ENCODE assay signal across 9 cellular contexts in the genomic region with DNA sequence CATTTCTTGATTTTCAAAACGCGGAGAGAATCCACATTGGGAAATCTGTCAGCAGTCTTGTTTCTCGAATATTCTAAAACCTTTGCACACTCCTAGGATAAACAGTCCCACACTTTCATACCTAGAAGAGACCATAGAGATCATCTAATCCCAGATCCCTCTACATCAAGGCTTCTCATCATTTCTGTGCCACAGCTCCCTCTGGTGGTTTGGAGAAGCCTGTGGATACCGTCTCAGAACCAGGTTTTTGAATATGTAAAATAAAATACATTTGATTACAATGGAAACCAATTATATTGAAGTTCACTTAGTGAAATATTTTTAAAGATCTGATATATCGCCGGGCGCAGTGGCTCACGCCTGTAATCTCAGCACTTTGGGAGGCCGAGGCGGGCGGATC.
DNase-seq lines count a peak whose midpoint lies in the region; ATAC-seq and TF ChIP-seq lines count a peak whose summit lies in the region.
"Had no signal": no experiment of that assay in that cellular context is flagged by ENCODE, and none has a peak within 500 bp of the region (broad histone marks: within the 10 kb centered on the region; RNA-seq: fewer than 3 reads in every experiment).

No MANE protein-coding gene starts in this region.

- in situ Hi-C loops in HAP-1 (cut with MboI; ENCODE audit: low sequenced_read_pairs), result no loop called here

- H3K27me3 ChIP-seq in HAP-1 (ENCODE audit: low read depth) (peaks cover 18% of the 10 kb centered on the region), WERI-Rb-1 (ENCODE audit: insufficient read depth, low read depth, severe bottlenecking) (no peaks in the 10 kb centered on the region)
- peaks cover 4% of the 10 kb centered on the region for H3K27me3 ChIP-seq in CD4-positive, alpha-beta T cell (ENCODE audit: control insufficient read depth, insufficient read depth, low read length)

- CTCF ChIA-PET in CD4-positive, alpha-beta T cell (lab: Charles Lee), result no interaction called here

- intact Hi-C loops in CD4-positive, alpha-beta T cell (cut with DNase I, micrococcal nuclease), result no loop called here

- H3K36me3 ChIP-seq in HAP-1 (replicated peaks), result no peaks in the 10 kb centered on the region
- no peaks in the 10 kb centered on the region for H3K36me3 ChIP-seq in WERI-Rb-1

- no peaks in the 10 kb centered on the region for H3K9me3 Mint-ChIP-seq in CD4-positive, alpha-beta T cell
- H3K9me3 Mint-ChIP-seq in natural killer cell treated with Interleukin-12 subunit alpha and Interleukin-12 subunit beta and Interleukin-15 and Interleukin-18, amount 100 ng/mL, for 72 hours, result no peaks in the 10 kb centered on the region

- peaks cover 10% of the 10 kb centered on the region for H3K27me3 Mint-ChIP-seq in CD4-positive, alpha-beta T cell
- peaks cover 0 to 14% of the 10 kb centered on the region in 2 donors for H3K27me3 Mint-ChIP-seq in natural killer cell treated with Interleukin-12 subunit alpha and Interleukin-12 subunit beta and Interleukin-15 and Interleukin-18, amount 100 ng/mL, for 72 hours

- peak; percentile 64 to 74 for DNase-seq in HAP-1 (ENCODE audit: low spot score in 2 of 2)
- peak; percentile 56 for DNase-seq in WERI-Rb-1
- peak; percentile 43 for DNase-seq in iPS-NIHi11 (ENCODE audit: low spot score)
- no peak for DNase-seq in CD4-positive, alpha-beta T cell
- DNase-seq in natural killer cell treated with Interleukin-12 subunit alpha and Interleukin-12 subunit beta and Interleukin-15 and Interleukin-18, amount 100 ng/mL, for 72 hours (ENCODE audit: low spot score), result no peak

- no peak for ATAC-seq in GM21528 (IDR thresholded peaks at IDR 0.05; ENCODE audit: low FRiP score, unreplicated experiment)
- no peak for ATAC-seq in CD4-positive, alpha-beta T cell (ENCODE audit: poor library complexity)
- ATAC-seq in HG03025 (IDR thresholded peaks at IDR 0.05; ENCODE audit: low FRiP score, unreplicated experiment), result no peak
- ATAC-seq in natural killer cell treated with Interleukin-12 subunit alpha and Interleukin-12 subunit beta and Interleukin-15 and Interleukin-18, amount 100 ng/mL, for 72 hours, result no peak

- peak; percentile 78 for TF ChIP-seq CTCF in C4-2B (conservative IDR thresholded peaks at IDR 0.05)
- peak; percentile 35; the same call in 1 of the 2 replicates for TF ChIP-seq CTCF in WERI-Rb-1 (IDR thresholded peaks at IDR 0.05; ENCODE audit: low read depth, low read length)
- TF ChIP-seq CTCF in CD4-positive, alpha-beta T cell (IDR thresholded peaks at IDR 0.05), result no peak

- no peaks in the 10 kb centered on the region; the same call in 1 of the 2 replicates for H3K9me3 ChIP-seq in HAP-1
- no peaks in the 10 kb centered on the region for H3K9me3 ChIP-seq in WERI-Rb-1 (ENCODE audit: severe bottlenecking)
- no peaks in the 10 kb centered on the region for H3K9me3 ChIP-seq in CD4-positive, alpha-beta T cell (ENCODE audit: control insufficient read depth, low read length)

- H3K4me1 ChIP-seq in HAP-1, result no peaks in the 10 kb centered on the region

- H3K27ac ChIP-seq in C4-2B (no peak overlapping the region), WERI-Rb-1 (no peak overlapping the region)
- H3K27ac ChIP-seq in CD4-positive, alpha-beta T cell (ENCODE audit: low read depth, low read length), result no peak overlapping the region

- POLR2A ChIA-PET in CD4-positive, alpha-beta T cell (lab: Charles Lee), result no interaction called here

- no peaks in the 10 kb centered on the region for H3K36me3 Mint-ChIP-seq in CD4-positive, alpha-beta T cell (ENCODE audit: low read depth)
- no peaks in the 10 kb centered on the region for H3K36me3 Mint-ChIP-seq in natural killer cell treated with Interleukin-12 subunit alpha and Interleukin-12 subunit beta and Interleukin-15 and Interleukin-18, amount 100 ng/mL, for 72 hours
- H3K36me3 Mint-ChIP-seq: IgD-negative memory B cell had no signal

- H3K4me3 ChIP-seq in HAP-1, result no peak overlapping the region
- no peak overlapping the region for H3K4me3 ChIP-seq in WERI-Rb-1 (ENCODE audit: low read depth, low read length)

- H3K4me1 Mint-ChIP-seq in CD4-positive, alpha-beta T cell (ENCODE audit: low read depth), result no peaks in the 10 kb centered on the region
- H3K4me1 Mint-ChIP-seq in natural killer cell treated with Interleukin-12 subunit alpha and Interleukin-12 subunit beta and Interleukin-15 and Interleukin-18, amount 100 ng/mL, for 72 hours (ENCODE audit: low read depth in 2 of 2), result no peaks in the 10 kb centered on the region
- H3K4me1 Mint-ChIP-seq: IgD-negative memory B cell had no signal

- no peak overlapping the region for H3K4me3 Mint-ChIP-seq in CD4-positive, alpha-beta T cell
- H3K4me3 Mint-ChIP-seq in natural killer cell treated with Interleukin-12 subunit alpha and Interleukin-12 subunit beta and Interleukin-15 and Interleukin-18, amount 100 ng/mL, for 72 hours, result no peak overlapping the region
- H3K4me3 Mint-ChIP-seq: IgD-negative memory B cell had no signal

- no peak overlapping the region for H3K27ac Mint-ChIP-seq in CD4-positive, alpha-beta T cell
- H3K27ac Mint-ChIP-seq in natural killer cell treated with Interleukin-12 subunit alpha and Interleukin-12 subunit beta and Interleukin-15 and Interleukin-18, amount 100 ng/mL, for 72 hours, result no peak overlapping the region
- H3K27ac Mint-ChIP-seq: IgD-negative memory B cell had no signal

Comparison
In these comparisons a context has a peak if more than half of its experiments do, and no peak if none do; other contexts are left out.
1. DNase-seq: peak in HAP-1 (2 of 2), WERI-Rb-1 (single experiment) and iPS-NIHi11 (single experiment); none in CD4-positive, alpha-beta T cell (0 of 10) and natural killer cell treated with Interleukin-12 subunit alpha and Interleukin-12 subunit beta and Interleukin-15 and Interleukin-18, amount 100 ng/mL, for 72 hours (single experiment).